In the genomic region with DNA sequence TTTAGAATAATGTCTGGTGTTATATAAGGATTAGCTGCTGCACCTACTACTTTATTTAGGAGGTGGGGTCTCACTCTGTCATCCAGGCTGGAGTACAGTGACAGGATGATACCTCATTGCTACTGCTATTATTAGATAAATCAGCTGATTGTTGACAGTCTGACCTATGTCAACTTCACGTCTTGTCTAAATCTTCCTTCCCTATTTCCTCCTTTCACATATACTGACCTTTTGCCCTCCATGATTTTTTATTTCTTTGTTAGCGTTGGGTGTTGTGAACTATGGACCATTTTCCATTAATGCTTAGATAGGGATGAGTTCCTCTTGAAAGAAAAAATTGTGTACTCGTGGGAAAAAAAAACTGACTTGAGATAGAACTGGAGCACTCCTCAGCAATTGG, we compare ENCODE assay signal across 26 cellular contexts.
DNase-seq lines count a peak whose midpoint lies in the region; ATAC-seq, FAIRE-seq and TF ChIP-seq lines count a peak whose summit lies in the region.
"Had no signal": no experiment of that assay in that cellular context is flagged by ENCODE, and none has a peak within 500 bp of the region (broad histone marks: within the 10 kb centered on the region; RNA-seq: fewer than 3 reads in every experiment).

No MANE protein-coding gene starts in this region.

- intact Hi-C loops in GM12878 (cut with micrococcal nuclease; ENCODE audit: unreplicated experiment): no loop called here

- H3K27ac Mint-ChIP-seq in GM23338: no peak overlapping the region
- no peak overlapping the region for H3K27ac Mint-ChIP-seq in activated CD8-positive, alpha-beta memory T cell treated with anti-CD3 and anti-CD28 coated beads, Interleukin-2, amount 10 ng/mL, durations not matched to agents 7 days and 5 days
- H3K27ac Mint-ChIP-seq: activated B cell treated with CpG ODN at 0.5 μM for 24 hours; activated CD4-positive, alpha-beta memory T cell treated with anti-CD3 and anti-CD28 coated beads for 36 hours; activated naive CD8-positive, alpha-beta T cell treated with anti-CD3 and anti-CD28 coated beads, Interleukin-2, amount 10 ng/mL, durations not matched to agents 7 days and 5 days; effector memory CD8-positive, alpha-beta T cell; stimulated activated memory B cell treated with anti-CD40 and anti-IgM and Interleukin-4, amounts not matched to agents 10 μg/mL and 1 μg/mL and 100 μg/mL, for 72 hours had no signal

- no peak overlapping the region for H3K27ac ChIP-seq in GM23338 (ENCODE audit: low read depth)
- peak overlapping the region; percentile 53 for H3K27ac ChIP-seq in GM12878 (ENCODE audit: control insufficient read depth, insufficient read depth)
- H3K27ac ChIP-seq in mesendoderm (ENCODE audit: low read depth, low read length): no peak overlapping the region
- no peak overlapping the region for H3K27ac ChIP-seq in small intestine (ENCODE audit: low read depth in 1 of 2, low read length in 1 of 2)
- H3K27ac ChIP-seq: C4-2B, neutrophil had no signal

- H2BK15ac ChIP-seq in mesendoderm (replicated peaks; ENCODE audit: low read depth): peak overlapping the region; percentile 57

- no peak for TF ChIP-seq POLR2A in GM12878 (IDR thresholded peaks at IDR 0.05; ENCODE audit: low read depth, low read length)

- H3K18ac ChIP-seq in mesendoderm (ENCODE audit: low read length): no peak overlapping the region

- ATAC-seq in GM23338 (no peak), GM12878 (no peak), GM21737 (IDR thresholded peaks at IDR 0.05; ENCODE audit: unreplicated experiment) (no peak)
- ATAC-seq in activated CD8-positive, alpha-beta memory T cell treated with anti-CD3 and anti-CD28 coated beads, Interleukin-2, amount 10 ng/mL, durations not matched to agents 7 days and 5 days: no peak
- ATAC-seq: effector memory CD8-positive, alpha-beta T cell; stimulated activated memory B cell treated with anti-CD40 and anti-IgM and Interleukin-4, amounts not matched to agents 10 μg/mL and 1 μg/mL and 100 μg/mL, for 72 hours had no signal

- H3K9me3 ChIP-seq in GM12878 (replicated peaks; ENCODE audit: control insufficient read depth, insufficient read depth, low read length) (no peaks in the 10 kb centered on the region; the same call in 2 of the 3 replicates), small intestine (ENCODE audit: control insufficient read depth, low read depth) (no peaks in the 10 kb centered on the region)
- H3K9me3 ChIP-seq: esophagus squamous epithelium, neutrophil, suprapubic skin had no signal

- H3K36me3 ChIP-seq in GM23338 (ENCODE audit: insufficient read depth) (no peaks in the 10 kb centered on the region), GM12878 (ENCODE audit: control insufficient read depth in 2 of 2, insufficient read depth in 2 of 2, low read length in 1 of 2) (no peaks in the 10 kb centered on the region; a peak in 1 of 4 replicates), mesendoderm (ENCODE audit: control insufficient read depth, insufficient read depth, low read length) (no peaks in the 10 kb centered on the region), small intestine (ENCODE audit: control insufficient read depth in 2 of 2, insufficient read depth in 2 of 2, low read length in 2 of 2) (no peaks in the 10 kb centered on the region)
- H3K36me3 ChIP-seq: esophagus squamous epithelium, neutrophil, suprapubic skin had no signal

- H3K23ac ChIP-seq in mesendoderm (ENCODE audit: low read length): no peak overlapping the region

- TF ChIP-seq CTCF in GM23338 (conservative IDR thresholded peaks at IDR 0.05; ENCODE audit: low read depth in 2 of 2): no peak
- TF ChIP-seq CTCF in GM12878 (IDR thresholded peaks at IDR 0.05 in 2 of 3, conservative IDR thresholded peaks at IDR 0.05 in 1 of 3; ENCODE audit: control insufficient read depth in 2 of 3, extremely low read depth in 1 of 3, insufficient read depth in 1 of 3, low read depth in 3 of 3, low read length in 3 of 3): no peak

- H3K4me1 ChIP-seq in GM23338 (ENCODE audit: insufficient read depth) (peaks cover 67% of the 10 kb centered on the region), GM12878 (ENCODE audit: control insufficient read depth, insufficient read depth, low read length) (peaks cover 43% of the 10 kb centered on the region), mesendoderm (ENCODE audit: control insufficient read depth, low read depth, low read length) (peaks cover 1% of the 10 kb centered on the region), small intestine (ENCODE audit: control insufficient read depth in 2 of 2, insufficient read depth in 1 of 2, low read depth in 1 of 2, low read length in 1 of 2) (no peaks in the 10 kb centered on the region)

- CTCF ChIA-PET in GM12878 (lab: Yijun Ruan, JAX): interaction anchor here (1.2 to 18.7 kb wide), 15 partner anchors 12 to 249 kb away, joined by 3 to 494 read pairs (median 5); no protein-coding TSS in a partner anchor
- CTCF ChIA-PET in activated CD8-positive, alpha-beta memory T cell treated with anti-CD3 and anti-CD28 coated beads, Interleukin-2, amount 10 ng/mL, durations not matched to agents 7 days and 5 days (lab: Charles Lee): no interaction called here

- TF ChIP-seq RAD21 in GM12878 (IDR thresholded peaks at IDR 0.05; ENCODE audit: insufficient read depth, low read depth, low read length): no peak

- SMC1A ChIA-PET in GM12878 (lab: Charles Lee; ENCODE audit: uncharacterized antibody, unreplicated experiment): interaction anchor here (1.0 to 12.9 kb wide), 10 partner anchors 11 to 135 kb away, joined by 3 to 358 read pairs (median 4); no protein-coding TSS in a partner anchor

- FAIRE-seq in GM12878 (lab: Jason Lieb, UNC): no peak
- FAIRE-seq in small intestine (lab: Jason Lieb, UNC): no peak
- FAIRE-seq: frontal cortex, HepG2 had no signal

- no peak overlapping the region for H2AK5ac ChIP-seq in mesendoderm (ENCODE audit: low read length)

- H3K56ac ChIP-seq in mesendoderm (ENCODE audit: low read length): no peak overlapping the region

- H2AFZ ChIP-seq in GM23338 (no peak overlapping the region), GM12878 (ENCODE audit: control insufficient read depth, low read depth, low read length) (no peak overlapping the region)

- in situ Hi-C loops in GM12878 (cut with MboI): loop anchor here (5.0 to 10.0 kb wide), 2 partner anchors 128 to 200 kb away; partner anchors contain the start of gene DST

- WGBS in GM12878 (ENCODE audit: insufficient coverage, insufficient replicate concordance, low lambda C conversion rate, missing lambda C conversion rate): 67% methylated on average over 3 of the region's 3 CpGs
- WGBS in mesendoderm (ENCODE audit: extremely low coverage, insufficient coverage, low lambda C conversion rate): no CpG with 5 or more reads among the region's 3 CpGs
- 14 to 52% (median 36%) methylated on average over 3 of the region's 3 CpGs for WGBS in small intestine, 3 donors

- H3K4me3 Mint-ChIP-seq in GM23338: peak overlapping the region; percentile 10; the same call in 1 of the 3 replicates
- no peak overlapping the region for H3K4me3 Mint-ChIP-seq in activated CD8-positive, alpha-beta memory T cell treated with anti-CD3 and anti-CD28 coated beads, Interleukin-2, amount 10 ng/mL, durations not matched to agents 7 days and 5 days
- H3K4me3 Mint-ChIP-seq: activated B cell treated with CpG ODN at 0.5 μM for 24 hours; activated naive CD8-positive, alpha-beta T cell treated with anti-CD3 and anti-CD28 coated beads, Interleukin-2, amount 10 ng/mL, durations not matched to agents 7 days and 5 days; stimulated activated memory B cell treated with anti-CD40 and anti-IgM and Interleukin-4, amounts not matched to agents 10 μg/mL and 1 μg/mL and 100 μg/mL, for 72 hours had no signal

- H3K9ac ChIP-seq in GM12878 (ENCODE audit: control insufficient read depth, insufficient read depth, low read length) (no peak overlapping the region), mesendoderm (ENCODE audit: low read length) (no peak overlapping the region)

- no peaks in the 10 kb centered on the region for H3K27me3 ChIP-seq in GM23338 (ENCODE audit: insufficient read depth)
- no peaks in the 10 kb centered on the region for H3K27me3 ChIP-seq in GM12878 (replicated peaks in 1 of 2; ENCODE audit: control insufficient read depth in 2 of 2, insufficient read depth in 2 of 2, low read length in 1 of 2)
- no peaks in the 10 kb centered on the region for H3K27me3 ChIP-seq in mesendoderm (ENCODE audit: insufficient read depth, low read length, poor library complexity)
- H3K27me3 ChIP-seq in small intestine (ENCODE audit: control insufficient read depth in 2 of 2, insufficient read depth in 2 of 2, low read length in 2 of 2): peaks cover 6 to 10% of the 10 kb centered on the region in 2 donors

- no peak overlapping the region for H3K4me3 ChIP-seq in GM23338
- no peak overlapping the region for H3K4me3 ChIP-seq in GM12878
- no peak overlapping the region for H3K4me3 ChIP-seq in mesendoderm (ENCODE audit: low read length)
- no peak overlapping the region for H3K4me3 ChIP-seq in small intestine (ENCODE audit: low read depth in 1 of 2, low read length in 2 of 2)

- H3K9me3 Mint-ChIP-seq in GM23338: no peaks in the 10 kb centered on the region; the same call in 2 of the 3 replicates
- no peaks in the 10 kb centered on the region for H3K9me3 Mint-ChIP-seq in activated CD8-positive, alpha-beta memory T cell treated with anti-CD3 and anti-CD28 coated beads, Interleukin-2, amount 10 ng/mL, durations not matched to agents 7 days and 5 days (ENCODE audit: low read depth)
- H3K9me3 Mint-ChIP-seq: activated B cell treated with CpG ODN at 0.5 μM for 24 hours; activated CD4-positive, alpha-beta memory T cell treated with anti-CD3 and anti-CD28 coated beads for 36 hours; activated naive CD8-positive, alpha-beta T cell treated with anti-CD3 and anti-CD28 coated beads, Interleukin-2, amount 10 ng/mL, durations not matched to agents 7 days and 5 days; effector memory CD8-positive, alpha-beta T cell had no signal

- H3K79me1 ChIP-seq in mesendoderm (ENCODE audit: low read length): peaks cover 6% of the 10 kb centered on the region

- H3K9me2 ChIP-seq in GM23338 (ENCODE audit: insufficient read depth): no peaks in the 10 kb centered on the region

- H3K4ac ChIP-seq in mesendoderm (ENCODE audit: low read depth, low read length): no peak overlapping the region

- no peak overlapping the region for H4K8ac ChIP-seq in mesendoderm (ENCODE audit: low read depth, low read length)

- H3K4me1 Mint-ChIP-seq in GM23338: peaks cover 47% of the 10 kb centered on the region
- peaks cover 9% of the 10 kb centered on the region for H3K4me1 Mint-ChIP-seq in activated CD8-positive, alpha-beta memory T cell treated with anti-CD3 and anti-CD28 coated beads, Interleukin-2, amount 10 ng/mL, durations not matched to agents 7 days and 5 days

- no peaks in the 10 kb centered on the region; the same call in 1 of the 2 replicates for H3F3A ChIP-seq in GM23338 (replicated peaks; ENCODE audit: low read depth)

- no peak overlapping the region for H4K5ac ChIP-seq in mesendoderm (ENCODE audit: low read length)

- DNase-seq in GM23338 (ENCODE audit: low spot score) (no peak), GM12878 (ENCODE audit: low read depth, low spot score) (no peak), mesendoderm (no peak), small intestine (peak; percentile 7)
- no peak for DNase-seq in activated CD8-positive, alpha-beta memory T cell treated with anti-CD3 and anti-CD28 coated beads, Interleukin-2, amount 10 ng/mL, durations not matched to agents 7 days and 5 days
- no peak for DNase-seq in activated CD8-positive, alpha-beta memory T cell treated with anti-CD3 and anti-CD28 coated beads for 24 hours
- DNase-seq: activated B cell treated with CpG ODN at 0.5 μM for 24 hours; activated CD4-positive, alpha-beta memory T cell treated with anti-CD3 and anti-CD28 coated beads for 36 hours; activated naive CD8-positive, alpha-beta T cell treated with anti-CD3 and anti-CD28 coated beads, Interleukin-2, amount 10 ng/mL, durations not matched to agents 7 days and 5 days; DND-41; effector memory CD8-positive, alpha-beta T cell; esophagus squamous epithelium; hypothalamus; NCI-H1048; NCI-H187 treated with DMSO at 0.1 percent for 48 hours; NCI-H226; NCI-H774; stimulated activated CD4-positive, alpha-beta T cell treated with anti-CD3 and anti-CD28 coated beads, Interleukin-4, amount 100 ng/mL, for 1 hour; T1000 had no signal

- no peak overlapping the region for H2BK120ac ChIP-seq in mesendoderm (ENCODE audit: low read depth, low read length)

- H3K79me2 ChIP-seq in GM23338 (replicated peaks; ENCODE audit: insufficient read depth) (peaks cover 83% of the 10 kb centered on the region), GM12878 (ENCODE audit: control insufficient read depth, insufficient read depth, low read length) (peaks cover 89% of the 10 kb centered on the region), mesendoderm (ENCODE audit: control insufficient read depth, insufficient read depth, low read length) (peaks cover 33% of the 10 kb centered on the region)

- H3K36me3 Mint-ChIP-seq in GM23338 (ENCODE audit: low read depth): no peaks in the 10 kb centered on the region
- H3K36me3 Mint-ChIP-seq in activated CD8-positive, alpha-beta memory T cell treated with anti-CD3 and anti-CD28 coated beads, Interleukin-2, amount 10 ng/mL, durations not matched to agents 7 days and 5 days: no peaks in the 10 kb centered on the region
- H3K36me3 Mint-ChIP-seq: activated CD4-positive, alpha-beta memory T cell treated with anti-CD3 and anti-CD28 coated beads for 36 hours; activated naive CD8-positive, alpha-beta T cell treated with anti-CD3 and anti-CD28 coated beads, Interleukin-2, amount 10 ng/mL, durations not matched to agents 7 days and 5 days; stimulated activated memory B cell treated with anti-CD40 and anti-IgM and Interleukin-4, amounts not matched to agents 10 μg/mL and 1 μg/mL and 100 μg/mL, for 72 hours had no signal

- peaks cover 12% of the 10 kb centered on the region for H3K27me3 Mint-ChIP-seq in GM23338 (ENCODE audit: insufficient read depth, low read depth, poor library complexity)
- H3K27me3 Mint-ChIP-seq in activated CD8-positive, alpha-beta memory T cell treated with anti-CD3 and anti-CD28 coated beads, Interleukin-2, amount 10 ng/mL, durations not matched to agents 7 days and 5 days: peaks cover 70% of the 10 kb centered on the region

- RAD21 ChIA-PET in GM12878 (lab: Charles Lee; ENCODE audit: unreplicated experiment): interaction anchor here (1.0 to 17.3 kb wide), 9 partner anchors 16 to 134 kb away, joined by 3 to 450 read pairs (median 6); no protein-coding TSS in a partner anchor

- H4K20me1 ChIP-seq in GM23338 (replicated peaks; ENCODE audit: insufficient read depth) (peaks cover 8% of the 10 kb centered on the region; the same call in 1 of the 2 replicates), GM12878 (ENCODE audit: control insufficient read depth, insufficient read depth) (no peaks in the 10 kb centered on the region)

- POLR2A ChIA-PET in GM12878 (lab: Charles Lee): interaction anchor here (1.0 to 1.9 kb wide), 6 partner anchors 10 to 135 kb away, joined by 3 to 5 read pairs (median 4); no protein-coding TSS in a partner anchor

- no peak; a peak in 1 of 4 replicates for TF ChIP-seq EP300 in GM12878 (IDR thresholded peaks at IDR 0.05; ENCODE audit: borderline replicate concordance in 1 of 2, control insufficient read depth in 1 of 2, low read depth in 2 of 2, low read length in 2 of 2)

- no TSS peak for BruUV-seq in GM12878 (replicated peaks; lab: Mats Ljungman, UMichigan)

- H3K4me2 ChIP-seq in GM23338 (no peak overlapping the region), GM12878 (ENCODE audit: control insufficient read depth, insufficient read depth) (peak overlapping the region; percentile 67), mesendoderm (ENCODE audit: low read length) (no peak overlapping the region)

- H2BK5ac ChIP-seq in mesendoderm (ENCODE audit: low read length): no peak overlapping the region
